8 cellular contexts compared by ENCODE assay signal in genomic region chr16:74430036-74430712, GRCh38. TPM values are rescaled to one million over a fixed set of nuclear protein-coding genes. Genes with fewer than 3 reads are reported as not detected.
A peak's percentile ranks its signal among the peaks of the same experiment; 100 is the strongest.
DNase-seq lines count a peak whose midpoint lies in the region; ATAC-seq and TF ChIP-seq lines count a peak whose summit lies in the region.
"Not testable (repeated sequence)": the region's sequence is repeated elsewhere in the genome, so short reads cannot be mapped to it uniquely, and the experiment has no call there.

No MANE protein-coding gene starts in this region.

- H3K27ac ChIP-seq in OCI-LY1 (ENCODE audit: low read depth, low read length, poor library complexity, severe bottlenecking); coronary artery: not testable (repeated sequence)

- not testable (repeated sequence) for H3F3A ChIP-seq in OCI-LY1 (ENCODE audit: insufficient read depth, low read length)

- H3K9ac ChIP-seq in OCI-LY1 (ENCODE audit: low read length): not testable (repeated sequence)

- H3K27ac Mint-ChIP-seq in activated CD4-positive, alpha-beta memory T cell treated with anti-CD3 and anti-CD28 coated beads for 36 hours: not testable (repeated sequence)

- H3K36me3 ChIP-seq in OCI-LY1 (ENCODE audit: insufficient read depth, low read length): not testable (repeated sequence)

- peak; percentile 68 for ATAC-seq in GM18511 (IDR thresholded peaks at IDR 0.05; ENCODE audit: unreplicated experiment)
- ATAC-seq in HG03439 (IDR thresholded peaks at IDR 0.05; ENCODE audit: unreplicated experiment): peak; percentile 68

- not testable (repeated sequence) for H3K4me3 ChIP-seq in OCI-LY1 (ENCODE audit: low read depth, low read length, poor library complexity, severe bottlenecking); coronary artery

- not testable (repeated sequence) for H3K79me2 ChIP-seq in OCI-LY1 (ENCODE audit: insufficient read depth, low read length)

- H4K20me1 ChIP-seq in OCI-LY1 (ENCODE audit: insufficient read depth, low read length): not testable (repeated sequence)

- not testable (repeated sequence) for H3K9me3 ChIP-seq in OCI-LY1 (ENCODE audit: low read length)

- not testable (repeated sequence) for H3K9me3 Mint-ChIP-seq in activated CD4-positive, alpha-beta memory T cell treated with anti-CD3 and anti-CD28 coated beads for 36 hours

- H3K36me3 Mint-ChIP-seq in activated CD4-positive, alpha-beta memory T cell treated with anti-CD3 and anti-CD28 coated beads for 36 hours: not testable (repeated sequence)

- not testable (repeated sequence) for H3K4me1 Mint-ChIP-seq in activated CD4-positive, alpha-beta memory T cell treated with anti-CD3 and anti-CD28 coated beads for 36 hours (ENCODE audit: low read depth)

- peak; percentile 48 for DNase-seq in ACHN
- peak; percentile 70 for DNase-seq in activated CD4-positive, alpha-beta memory T cell treated with anti-CD3 and anti-CD28 coated beads for 36 hours
- DNase-seq in coronary artery (ENCODE audit: low spot score): not testable (repeated sequence)
- DNase-seq in kidney tubule cell (ENCODE audit: low spot score): peak; percentile 45
- DNase-seq in stimulated activated CD4-positive, alpha-beta T cell treated with anti-CD3 and anti-CD28 coated beads, Interleukin-15, amount 100 ng/mL, for 1 hour (ENCODE audit: low read depth in 1 of 2, low spot score in 1 of 2): peak; percentile 24 to 28

- not testable (repeated sequence) for H3K9me2 ChIP-seq in OCI-LY1 (ENCODE audit: low read depth, low read length)

- H3K4me2 ChIP-seq in OCI-LY1 (ENCODE audit: low read length): not testable (repeated sequence)

- not testable (repeated sequence) for H2AFZ ChIP-seq in OCI-LY1 (ENCODE audit: low read length)

- H3K27me3 Mint-ChIP-seq in activated CD4-positive, alpha-beta memory T cell treated with anti-CD3 and anti-CD28 coated beads for 36 hours: not testable (repeated sequence)

- H3K4me1 ChIP-seq in OCI-LY1 (ENCODE audit: insufficient read depth, low read length, severe bottlenecking): not testable (repeated sequence)

- H3K27me3 ChIP-seq in OCI-LY1 (ENCODE audit: insufficient read depth, low read length): not testable (repeated sequence)

- TF ChIP-seq CTCF in OCI-LY1 (IDR thresholded peaks at IDR 0.05; ENCODE audit: low read length) (peak; percentile 64), coronary artery (IDR thresholded peaks at IDR 0.05) (peak; percentile 66)

- H3K4me3 Mint-ChIP-seq in activated CD4-positive, alpha-beta memory T cell treated with anti-CD3 and anti-CD28 coated beads for 36 hours: not testable (repeated sequence)

- in situ Hi-C loops in ACHN (cut with HindIII; ENCODE audit: low pct_ligation_motif_present, low pct_unique_long_range_greater_than_20kb, low sequenced_read_pairs): not testable (repeated sequence)

- intact Hi-C loops in activated CD4-positive, alpha-beta memory T cell treated with anti-CD3 and anti-CD28 coated beads for 36 hours (cut with micrococcal nuclease): loop anchor here (5.0 to 10.0 kb wide), 2 partner anchors 65 to 123 kb away; no protein-coding TSS in a partner anchor

- CTCF ChIA-PET in activated CD4-positive, alpha-beta memory T cell treated with anti-CD3 and anti-CD28 coated beads for 36 hours (lab: Charles Lee): interaction anchor here (1.0 kb wide), 1 partner anchor 19 kb away, joined by 4 read pairs; no protein-coding TSS in a partner anchor

- POLR2A ChIA-PET in activated CD4-positive, alpha-beta memory T cell treated with anti-CD3 and anti-CD28 coated beads for 36 hours (lab: Charles Lee): not testable (repeated sequence)

RNA-seq across cellular contexts. Expression of gene CLEC18B, which starts 8.9 kb away (rescaled TPM):
- total RNA-seq in activated CD4-positive, alpha-beta memory T cell treated with anti-CD3 and anti-CD28 coated beads for 36 hours: under 1 TPM in 1 of 2 experiments, not detected in 1; 0.34 TPM

RNA-seq across cellular contexts. Expression of gene NPIPB15, which starts 54.1 kb away (rescaled TPM):
- under 1 TPM in 1 of 2 experiments, not detected in 1; 0.58 TPM for total RNA-seq in activated CD4-positive, alpha-beta memory T cell treated with anti-CD3 and anti-CD28 coated beads for 36 hours
